ENCODE assay signal across 15 cellular contexts in genomic region chr5:71907001-71907564, GRCh38.
DNase-seq lines count a peak whose midpoint lies in the region; ATAC-seq and TF ChIP-seq lines count a peak whose summit lies in the region.
"Had no signal": no experiment of that assay in that cellular context is flagged by ENCODE, and none has a peak within 500 bp of the region (broad histone marks: within the 10 kb centered on the region; RNA-seq: fewer than 3 reads in every experiment).

No MANE protein-coding gene starts in this region.

- H3K18ac ChIP-seq in neuronal stem cell (ENCODE audit: low read length) = no peak overlapping the region

- no peak overlapping the region for H2BK120ac ChIP-seq in neuronal stem cell (ENCODE audit: low read depth, low read length)

- H3K23ac ChIP-seq in neuronal stem cell (ENCODE audit: low read depth, low read length, poor library complexity) = no peak overlapping the region

- peaks cover 4 to 5% of the 10 kb centered on the region in 2 donors for H3K4me1 ChIP-seq in neuronal stem cell (ENCODE audit: control insufficient read depth in 2 of 2, insufficient read depth in 1 of 2, low read depth in 1 of 2, low read length in 2 of 2)
- H3K4me1 ChIP-seq: Caco-2, left lung, parathyroid adenoma had no signal

- no peak overlapping the region for H3K27ac Mint-ChIP-seq in activated naive CD8-positive, alpha-beta T cell treated with anti-CD3 and anti-CD28 coated beads, Interleukin-2, amount 50 U/mL, for 24 hours
- H3K27ac Mint-ChIP-seq: stimulated activated naive CD8-positive, alpha-beta T cell treated with anti-CD3 and anti-CD28 coated beads, Interleukin-15, Interleukin-2, amounts not matched to agents 100 ng/mL and 50 ng/mL, for 24 hours had no signal

- H3K36me3 Mint-ChIP-seq in activated naive CD8-positive, alpha-beta T cell treated with anti-CD3 and anti-CD28 coated beads, Interleukin-2, amount 50 U/mL, for 24 hours (ENCODE audit: low read depth) = no peaks in the 10 kb centered on the region
- H3K36me3 Mint-ChIP-seq: activated naive CD4-positive, alpha-beta T cell treated with anti-CD3 and anti-CD28 coated beads, Interleukin-2, amount 50 U/mL, for 72 hours had no signal

- H3K27ac ChIP-seq in WERI-Rb-1 (peak overlapping the region; percentile 57), neuronal stem cell (replicated peaks; ENCODE audit: low read length) (no peak overlapping the region)
- H3K27ac ChIP-seq: left lung, parathyroid adenoma had no signal

- no peak overlapping the region for H2BK15ac ChIP-seq in neuronal stem cell (ENCODE audit: low read length)

- H2BK12ac ChIP-seq in neuronal stem cell (ENCODE audit: low read length) = no peak overlapping the region

- H3K14ac ChIP-seq in neuronal stem cell (ENCODE audit: low read length) = no peak overlapping the region

- no peak overlapping the region for H4K8ac ChIP-seq in neuronal stem cell (ENCODE audit: low read depth, low read length)

- TF ChIP-seq CTCF in WERI-Rb-1 (IDR thresholded peaks at IDR 0.05; ENCODE audit: low read depth, low read length) = no peak

- peak; percentile 71 for ATAC-seq in HG02798 (IDR thresholded peaks at IDR 0.05; ENCODE audit: poor library complexity, unreplicated experiment)
- no peak for ATAC-seq in activated naive CD8-positive, alpha-beta T cell treated with anti-CD3 and anti-CD28 coated beads, Interleukin-2, amount 50 U/mL, for 24 hours
- ATAC-seq: activated naive CD4-positive, alpha-beta T cell treated with anti-CD3 and anti-CD28 coated beads, Interleukin-2, amount 50 U/mL, for 72 hours; K562; left lung had no signal

- no peak overlapping the region for H3K9ac ChIP-seq in neuronal stem cell (ENCODE audit: low read depth, low read length, poor library complexity)
- H3K9ac ChIP-seq: parathyroid adenoma had no signal

- H3K4me3 Mint-ChIP-seq in activated naive CD8-positive, alpha-beta T cell treated with anti-CD3 and anti-CD28 coated beads, Interleukin-2, amount 50 U/mL, for 24 hours = no peak overlapping the region
- H3K4me3 Mint-ChIP-seq: stimulated activated naive CD8-positive, alpha-beta T cell treated with anti-CD3 and anti-CD28 coated beads, Interleukin-15, Interleukin-2, amounts not matched to agents 100 ng/mL and 50 ng/mL, for 24 hours had no signal

- H3K27me3 Mint-ChIP-seq in activated naive CD8-positive, alpha-beta T cell treated with anti-CD3 and anti-CD28 coated beads, Interleukin-2, amount 50 U/mL, for 24 hours = no peaks in the 10 kb centered on the region

- H4K91ac ChIP-seq in neuronal stem cell (ENCODE audit: low read depth, low read length, poor library complexity) = no peak overlapping the region

- H3K27me3 ChIP-seq in WERI-Rb-1 (ENCODE audit: insufficient read depth, low read depth, severe bottlenecking) = no peaks in the 10 kb centered on the region
- no peaks in the 10 kb centered on the region for H3K27me3 ChIP-seq in neuronal stem cell (ENCODE audit: control insufficient read depth in 3 of 3, insufficient read depth in 3 of 3, low read depth in 1 of 3, low read length in 3 of 3)
- H3K27me3 ChIP-seq: left lung had no signal

- no peaks in the 10 kb centered on the region for H3K4me1 Mint-ChIP-seq in activated naive CD8-positive, alpha-beta T cell treated with anti-CD3 and anti-CD28 coated beads, Interleukin-2, amount 50 U/mL, for 24 hours

- peak overlapping the region; percentile 75 for H2AFZ ChIP-seq in neuronal stem cell (ENCODE audit: low read length)
- H2AFZ ChIP-seq: parathyroid adenoma had no signal

- DNase-seq in NCI-H1417 (lab: John Stamatoyannopoulos, UW) = peak; percentile 28 to 71 (median 33)
- no peak for DNase-seq in NCI-H1417 treated with DMSO at 0.1 percent for 48 hours (lab: John Stamatoyannopoulos, UW)
- peak; percentile 38 for DNase-seq in WERI-Rb-1
- DNase-seq in neuronal stem cell (ENCODE audit: low spot score) = no peak
- DNase-seq in NCI-H128 (lab: John Stamatoyannopoulos, UW; ENCODE audit: unreplicated experiment) = no peak
- no peak for DNase-seq in activated naive CD8-positive, alpha-beta T cell treated with anti-CD3 and anti-CD28 coated beads, Interleukin-2, amount 50 U/mL, for 24 hours
- no peak for DNase-seq in GM03348 (ENCODE audit: low spot score)
- DNase-seq: Caco-2, left lung, NCI-H774 had no signal

- no peak overlapping the region for H2AK5ac ChIP-seq in neuronal stem cell (ENCODE audit: low read depth, low read length)

- H2BK5ac ChIP-seq in neuronal stem cell (ENCODE audit: low read length) = no peak overlapping the region

- H3K9me3 ChIP-seq in WERI-Rb-1 (ENCODE audit: severe bottlenecking) (peaks cover 5% of the 10 kb centered on the region), neuronal stem cell (replicated peaks in 1 of 2; ENCODE audit: control insufficient read depth in 2 of 2, insufficient read depth in 1 of 2, low read depth in 1 of 2, low read length in 2 of 2) (peaks cover 2 to 7% of the 10 kb centered on the region in 2 donors)
- H3K9me3 ChIP-seq: Caco-2 had no signal

- WGBS in neuronal stem cell (ENCODE audit: extremely low coverage in 2 of 2, insufficient read length in 2 of 2, insufficient replicate concordance in 1 of 2), 2 donors = no CpG with 5 or more reads among the region's 3 CpGs

- H3K4me3 ChIP-seq in WERI-Rb-1 (ENCODE audit: low read depth, low read length) (no peak overlapping the region), neuronal stem cell (ENCODE audit: low read length in 2 of 2) (no peak overlapping the region)
- H3K4me3 ChIP-seq: K562, left lung had no signal

- H3K36me3 ChIP-seq in WERI-Rb-1 (no peaks in the 10 kb centered on the region), neuronal stem cell (replicated peaks in 1 of 2; ENCODE audit: control insufficient read depth in 2 of 2, insufficient read depth in 2 of 2, low read length in 2 of 2) (peaks cover 0 to 1% of the 10 kb centered on the region in 2 donors)
- H3K36me3 ChIP-seq: left lung had no signal

- H3K9me3 Mint-ChIP-seq in activated naive CD8-positive, alpha-beta T cell treated with anti-CD3 and anti-CD28 coated beads, Interleukin-2, amount 50 U/mL, for 24 hours = no peaks in the 10 kb centered on the region
- H3K9me3 Mint-ChIP-seq: activated naive CD4-positive, alpha-beta T cell treated with anti-CD3 and anti-CD28 coated beads, Interleukin-2, amount 50 U/mL, for 72 hours had no signal

- H3K4me2 ChIP-seq in neuronal stem cell (ENCODE audit: insufficient read depth, low read length, poor library complexity, severe bottlenecking) = no peak overlapping the region

- H3K79me1 ChIP-seq in neuronal stem cell (ENCODE audit: low read depth, low read length) = no peaks in the 10 kb centered on the region

- no peak overlapping the region for H3K4ac ChIP-seq in neuronal stem cell (ENCODE audit: low read length)

Comparison
In these comparisons a context has a peak if more than half of its experiments do, and no peak if none do; other contexts are left out.
1. DNase-seq: peak in NCI-H1417 (3 of 3) and WERI-Rb-1 (single experiment); none in NCI-H1417 treated with DMSO at 0.1 percent for 48 hours (single experiment), neuronal stem cell (single experiment), NCI-H128 (single experiment), activated naive CD8-positive, alpha-beta T cell treated with anti-CD3 and anti-CD28 coated beads, Interleukin-2, amount 50 U/mL, for 24 hours (single experiment) and GM03348 (single experiment).